ENCODE assay signal across 16 cellular contexts in genomic region chrX:54029543-54030143, GRCh38. TPM values are rescaled to one million over a fixed set of nuclear protein-coding genes. Genes with fewer than 3 reads are reported as not detected.
A peak's percentile ranks its signal among the peaks of the same experiment; 100 is the strongest.
DNase-seq lines count a peak whose midpoint lies in the region; ATAC-seq and TF ChIP-seq lines count a peak whose summit lies in the region.
"Had no signal": no experiment of that assay in that cellular context is flagged by ENCODE, and none has a peak within 500 bp of the region (broad histone marks: within the 10 kb centered on the region; RNA-seq: fewer than 3 reads in every experiment).

No MANE protein-coding gene starts in this region.

- DNase-seq in G401 (ENCODE audit: low spot score) (peak; percentile 15), NCI-H2107 (lab: John Stamatoyannopoulos, UW) (peak; percentile 67), body of pancreas (peak; percentile 61 to 81 (median 66)), mucosa of gallbladder (ENCODE audit: low spot score) (peak; percentile 14)
- DNase-seq in stimulated activated CD4-positive, alpha-beta T cell treated with anti-CD3 and anti-CD28 coated beads, Interleukin-4, amount 100 ng/mL, for 4 hours = no peak
- DNase-seq in T-helper 2 cell treated with Interferon-gamma antibody and Interleukin-4, amounts not matched to agents 5 μg/mL and 100 μg/mL, for 36 hours (ENCODE audit: low spot score) = no peak
- DNase-seq: activated T-cell treated with anti-CD3 and anti-CD28 coated beads, Interleukin-2, amount 50 U/mL, for 4 hours; islet precursor cell; NCI-H146; SJCRH30; spleen; stimulated activated naive CD8-positive, alpha-beta T cell treated with anti-CD3 and anti-CD28 coated beads, Interleukin-15, amount 100 ng/mL, for 72 hours had no signal

- intact Hi-C loops in body of pancreas (cut with DNase I) = no loop called here

- in situ Hi-C loops in G401 (cut with HindIII; ENCODE audit: low sequenced_read_pairs) = no loop called here

- H3K9me3 ChIP-seq in body of pancreas = no peaks in the 10 kb centered on the region
- H3K9me3 ChIP-seq: SJCRH30, spleen had no signal

- 46 to 48% methylated on average over 9 to 10 of the region's 10 CpGs for WGBS in body of pancreas, 2 donors

- no peaks in the 10 kb centered on the region for H3K27me3 Mint-ChIP-seq in T-helper 2 cell treated with Interferon-gamma antibody and Interleukin-4, amounts not matched to agents 5 μg/mL and 100 μg/mL, for 36 hours (ENCODE audit: low read depth)
- H3K27me3 Mint-ChIP-seq: stimulated activated naive CD8-positive, alpha-beta T cell treated with anti-CD3 and anti-CD28 coated beads, Interleukin-15, amount 100 ng/mL, for 72 hours had no signal

- TF ChIP-seq POLR2A in body of pancreas (IDR thresholded peaks at IDR 0.05) = no peak

- H3K27ac Mint-ChIP-seq in T-helper 2 cell treated with Interferon-gamma antibody and Interleukin-4, amounts not matched to agents 5 μg/mL and 100 μg/mL, for 36 hours = no peak overlapping the region
- H3K27ac Mint-ChIP-seq: stimulated activated naive CD8-positive, alpha-beta T cell treated with anti-CD3 and anti-CD28 coated beads, Interleukin-15, amount 100 ng/mL, for 72 hours had no signal

- peak; percentile 62 for ATAC-seq in body of pancreas
- ATAC-seq in GM18519 (IDR thresholded peaks at IDR 0.05; ENCODE audit: low FRiP score, unreplicated experiment) = no peak
- no peak for ATAC-seq in GM21717 (IDR thresholded peaks at IDR 0.05; ENCODE audit: unreplicated experiment)
- ATAC-seq: activated T-cell treated with anti-CD3 and anti-CD28 coated beads, Interleukin-2, amount 50 U/mL, for 4 hours; stimulated activated naive CD8-positive, alpha-beta T cell treated with anti-CD3 and anti-CD28 coated beads, Interleukin-15, amount 100 ng/mL, for 72 hours had no signal

- H3K27me3 ChIP-seq in body of pancreas = no peaks in the 10 kb centered on the region
- H3K27me3 ChIP-seq: SJCRH30, spleen had no signal

- H3K9me3 Mint-ChIP-seq in T-helper 2 cell treated with Interferon-gamma antibody and Interleukin-4, amounts not matched to agents 5 μg/mL and 100 μg/mL, for 36 hours = no peaks in the 10 kb centered on the region
- H3K9me3 Mint-ChIP-seq: activated T-cell treated with anti-CD3 and anti-CD28 coated beads, Interleukin-2, amount 50 U/mL, for 4 hours; stimulated activated naive CD8-positive, alpha-beta T cell treated with anti-CD3 and anti-CD28 coated beads, Interleukin-15, amount 100 ng/mL, for 72 hours had no signal

- no peak overlapping the region for H3K27ac ChIP-seq in body of pancreas
- H3K27ac ChIP-seq: epithelial cell of prostate, parathyroid adenoma, SJCRH30, spleen had no signal

- TF ChIP-seq CTCF in body of pancreas (IDR thresholded peaks at IDR 0.05) = no peak

- H3K4me3 Mint-ChIP-seq in T-helper 2 cell treated with Interferon-gamma antibody and Interleukin-4, amounts not matched to agents 5 μg/mL and 100 μg/mL, for 36 hours = no peak overlapping the region
- H3K4me3 Mint-ChIP-seq: activated T-cell treated with anti-CD3 and anti-CD28 coated beads, Interleukin-2, amount 50 U/mL, for 4 hours; stimulated activated naive CD8-positive, alpha-beta T cell treated with anti-CD3 and anti-CD28 coated beads, Interleukin-15, amount 100 ng/mL, for 72 hours had no signal

- H3K36me3 ChIP-seq in body of pancreas (replicated peaks in 1 of 2; ENCODE audit: insufficient read depth in 1 of 2, low read depth in 2 of 2) = no peaks in the 10 kb centered on the region

- peaks cover 14% of the 10 kb centered on the region for H3K4me1 ChIP-seq in body of pancreas
- H3K4me1 ChIP-seq: parathyroid adenoma, SJCRH30, spleen had no signal

- peaks cover 59% of the 10 kb centered on the region for H3K36me3 Mint-ChIP-seq in T-helper 2 cell treated with Interferon-gamma antibody and Interleukin-4, amounts not matched to agents 5 μg/mL and 100 μg/mL, for 36 hours (ENCODE audit: low read depth)

- peaks cover 3% of the 10 kb centered on the region for H3K4me1 Mint-ChIP-seq in T-helper 2 cell treated with Interferon-gamma antibody and Interleukin-4, amounts not matched to agents 5 μg/mL and 100 μg/mL, for 36 hours (ENCODE audit: low read depth)

- H3K4me3 ChIP-seq in body of pancreas = no peak overlapping the region
- H3K4me3 ChIP-seq: SJCRH30, spleen had no signal

RNA-seq across cellular contexts. Expression of gene PHF8, which starts 14.6 kb away (rescaled TPM):
- 8.7 and 17.0 TPM in 2 replicates for total RNA-seq in G401 (2014; rRNA removed; shearing (Covaris generic))
- 10 to 100 TPM; 19.2 to 27.7 TPM for total RNA-seq in body of pancreas
- total RNA-seq in mucosa of gallbladder = 32.8 TPM

Comparison
In these comparisons a context has a peak if more than half of its experiments do, and no peak if none do; other contexts are left out.
1. DNase-seq: peak in G401 (single experiment), NCI-H2107 (single experiment), body of pancreas (4 of 4) and mucosa of gallbladder (single experiment); none in stimulated activated CD4-positive, alpha-beta T cell treated with anti-CD3 and anti-CD28 coated beads, Interleukin-4, amount 100 ng/mL, for 4 hours (0 of 2) and T-helper 2 cell treated with Interferon-gamma antibody and Interleukin-4, amounts not matched to agents 5 μg/mL and 100 μg/mL, for 36 hours (single experiment).